In genomic region chr7:1142051-1142635, GRCh38 we compare ENCODE assay signal across 1 cellular context.
TF ChIP-seq lines count a peak whose summit lies in the region.

No MANE protein-coding gene starts in this region.

TF ChIP-seq in GM12878, 131 proteins besides CTCF, POLR2A, EP300 and RAD21:
- no peak for TF ChIP-seq ZNF207 (IDR thresholded peaks at IDR 0.05; ENCODE audit: borderline replicate concordance)
- TF ChIP-seq ZNF384 (IDR thresholded peaks at IDR 0.05; ENCODE audit: borderline replicate concordance, low read depth, low read length): 0 out of 2 replicates have a peak, but pooled peaks have one; percentile 18
- TF ChIP-seq IKZF2 (IDR thresholded peaks at IDR 0.05): no peak
- TF ChIP-seq WRNIP1 (IDR thresholded peaks at IDR 0.05; ENCODE audit: borderline replicate concordance, low read depth, low read length): no peak
